3 cellular contexts compared by ENCODE assay signal in the genomic region with DNA sequence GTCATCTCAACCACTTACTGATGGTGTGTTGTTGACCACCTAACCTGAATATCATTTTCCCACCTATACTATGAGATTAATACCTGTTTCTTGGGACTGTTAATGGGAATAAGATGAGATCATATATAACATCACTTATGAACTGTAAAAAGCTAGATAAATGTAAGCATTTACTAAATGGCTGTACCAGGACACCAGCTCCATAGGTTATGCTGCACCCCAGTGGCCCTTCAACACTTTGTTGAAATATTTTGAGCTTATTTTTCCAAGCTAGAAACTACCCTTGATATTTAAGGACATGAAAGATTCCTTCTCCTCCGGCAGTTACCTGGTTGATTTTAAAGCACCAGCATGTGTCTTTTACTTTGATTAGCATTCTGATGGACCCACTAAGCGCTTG.
TF ChIP-seq lines count a peak whose summit lies in the region.

No MANE protein-coding gene starts in this region.

TF ChIP-seq in A549, 52 proteins besides CTCF, POLR2A, EP300 and RAD21:
- TF ChIP-seq SMC3 (IDR thresholded peaks at IDR 0.05) (peak; percentile 32; the same call in 1 of the 3 replicates), ZFP36 (IDR thresholded peaks at IDR 0.05; ENCODE audit: borderline replicate concordance, partially characterized antibody) (no peak), EHMT2 (IDR thresholded peaks at IDR 0.05; ENCODE audit: low read depth) (no peak)

TF ChIP-seq in IMR-90, 13 proteins besides CTCF, POLR2A, EP300 and RAD21:
- no peak for TF ChIP-seq MAZ (IDR thresholded peaks at IDR 0.05; ENCODE audit: borderline replicate concordance, low read depth, low read length)
- no peak for TF ChIP-seq BHLHE40 (IDR thresholded peaks at IDR 0.05; ENCODE audit: low read depth, low read length)
- no peak for TF ChIP-seq MAFK (IDR thresholded peaks at IDR 0.05; ENCODE audit: low read depth, low read length)
- TF ChIP-seq NFE2L2 (IDR thresholded peaks at IDR 0.05; ENCODE audit: low read depth, low read length), result no peak
- TF ChIP-seq RCOR1 (IDR thresholded peaks at IDR 0.05; ENCODE audit: insufficient replicate concordance, low read length), result no peak
- no peak for TF ChIP-seq CHD1 (IDR thresholded peaks at IDR 0.05; ENCODE audit: low read depth, low read length)
- no peak for TF ChIP-seq USF2 (IDR thresholded peaks at IDR 0.05; ENCODE audit: low read depth, low read length)
- TF ChIP-seq CEBPB (IDR thresholded peaks at IDR 0.05; ENCODE audit: low read depth, low read length), result no peak
- no peak for TF ChIP-seq ELK1 (IDR thresholded peaks at IDR 0.05; ENCODE audit: borderline replicate concordance, low read depth, low read length)
- TF ChIP-seq RFX5 (IDR thresholded peaks at IDR 0.05; ENCODE audit: low read depth, low read length), result no peak
- no peak for TF ChIP-seq MXI1 (IDR thresholded peaks at IDR 0.05; ENCODE audit: borderline replicate concordance, low read depth, low read length)
- no peak for TF ChIP-seq SMC3 (IDR thresholded peaks at IDR 0.05; ENCODE audit: low read depth, low read length)
- TF ChIP-seq FOS (IDR thresholded peaks at IDR 0.05; ENCODE audit: low read depth, low read length), result no peak
TF ChIP-seq in IMR-90: peak in this region for 0.

TF ChIP-seq in K562, 482 proteins besides CTCF, POLR2A, EP300 and RAD21:
- TF ChIP-seq ZKSCAN1 (IDR thresholded peaks at IDR 0.05; ENCODE audit: low read depth, low read length), result peak; percentile 52; the same call in 1 of the 2 replicates
- no peak for TF ChIP-seq EP400 (IDR thresholded peaks at IDR 0.05)
- TF ChIP-seq MIER1 (IDR thresholded peaks at IDR 0.05; ENCODE audit: low read depth), result no peak
- no peak for TF ChIP-seq CBX2 (IDR thresholded peaks at IDR 0.05; ENCODE audit: insufficient read depth, low read length, poor library complexity, severe bottlenecking)
- no peak for TF ChIP-seq NFXL1 (CRISPR knock-in tag; IDR thresholded peaks at IDR 0.05)
TF ChIP-seq in K562: peak in this region for 1.
